Comparison of ENCODE assay signal across 9 cellular contexts in the genomic region with DNA sequence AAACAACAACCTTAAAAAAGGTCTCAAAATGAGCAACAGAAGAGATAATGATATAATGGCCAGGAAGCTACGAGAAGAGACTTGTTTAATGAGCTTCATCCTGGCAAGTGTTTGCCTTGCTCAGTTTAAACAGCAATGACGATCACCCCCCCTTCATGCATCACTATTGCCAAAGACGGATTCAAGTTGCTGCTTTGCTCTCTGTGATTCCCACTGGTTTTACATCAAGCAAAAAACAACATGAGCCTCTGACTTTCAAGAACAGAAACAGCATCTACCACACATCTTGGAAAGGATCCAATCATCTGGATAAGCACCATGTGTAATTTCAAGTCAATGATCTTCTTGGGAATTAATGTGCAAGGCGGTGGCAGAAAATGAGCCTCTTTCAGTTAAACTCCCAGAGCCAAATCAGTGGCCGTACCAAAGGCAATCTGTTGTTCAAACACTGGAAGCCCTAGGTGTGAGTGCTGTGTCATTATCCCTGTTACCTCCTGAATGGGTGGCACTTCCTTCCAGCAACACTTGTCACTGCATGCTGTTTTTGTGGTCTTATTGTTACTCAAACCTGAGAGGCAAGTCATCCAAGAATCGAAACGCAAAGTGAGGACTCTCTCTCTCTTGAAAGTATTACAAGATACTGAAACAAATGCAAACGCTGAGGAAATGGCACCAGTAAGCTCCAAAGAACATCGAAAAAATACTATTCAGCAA.
DNase-seq lines count a peak whose midpoint lies in the region; ATAC-seq and TF ChIP-seq lines count a peak whose summit lies in the region.
"Had no signal": no experiment of that assay in that cellular context is flagged by ENCODE, and none has a peak within 500 bp of the region (broad histone marks: within the 10 kb centered on the region; RNA-seq: fewer than 3 reads in every experiment).

No MANE protein-coding gene starts in this region.

- H3K9me3 ChIP-seq in A673 (ENCODE audit: low read depth, low read length, poor library complexity, severe bottlenecking) = no peaks in the 10 kb centered on the region
- H3K9me3 ChIP-seq: pancreas had no signal

- intact Hi-C loops in A673 (cut with micrococcal nuclease; ENCODE audit: unreplicated experiment) (no loop called here), posterior cingulate gyrus (cut with DNase I) (no loop called here)

- no peaks in the 10 kb centered on the region for H3K27me3 Mint-ChIP-seq in activated T-helper 17 cell treated with anti-CD3 and anti-CD28 coated beads, Interleukin-2, amount 50 U/mL, for 72 hours

- peak; percentile 58 for ATAC-seq in GM19397 (IDR thresholded peaks at IDR 0.05; ENCODE audit: unreplicated experiment)
- ATAC-seq in activated T-helper 17 cell treated with anti-CD3 and anti-CD28 coated beads, Interleukin-2, amount 50 U/mL, for 72 hours (replicated peaks) = peak; percentile 99

- H3K9me3 Mint-ChIP-seq in activated T-helper 17 cell treated with anti-CD3 and anti-CD28 coated beads, Interleukin-2, amount 50 U/mL, for 72 hours = no peaks in the 10 kb centered on the region

- H3K36me3 ChIP-seq in A673 (ENCODE audit: insufficient read depth, low read length, poor library complexity, severe bottlenecking) = no peaks in the 10 kb centered on the region
- H3K36me3 ChIP-seq: pancreas had no signal

- peak; percentile 52 for DNase-seq in A673 (ENCODE audit: low spot score)
- DNase-seq in NCI-H1417 (lab: John Stamatoyannopoulos, UW) = peak; percentile 61 to 90 (median 74)
- DNase-seq in retinal pigment epithelial cell (ENCODE audit: low read depth) = peak; percentile 39
- DNase-seq in GM03348 (ENCODE audit: low spot score) = no peak
- DNase-seq in C1 segment of cervical spinal cord (lab: John Stamatoyannopoulos, UW) = no peak
- no peak for DNase-seq in posterior cingulate gyrus
- DNase-seq: pancreas had no signal

- no TSS peak for BruUV-seq in A673 (replicated peaks; lab: Mats Ljungman, UMichigan)

- peaks cover 45% of the 10 kb centered on the region for H3K36me3 Mint-ChIP-seq in activated T-helper 17 cell treated with anti-CD3 and anti-CD28 coated beads, Interleukin-2, amount 50 U/mL, for 72 hours (ENCODE audit: low read depth)

- TF ChIP-seq CTCF in A673 (conservative IDR thresholded peaks at IDR 0.05; ENCODE audit: low read depth, low read length) (no peak), retinal pigment epithelial cell (conservative IDR thresholded peaks at IDR 0.05; ENCODE audit: low read depth, low read length) (no peak)

- POLR2A ChIA-PET in A673 (lab: Charles Lee; ENCODE audit: low non-redundant PET) = interaction anchor here (0.6 kb wide), 1 partner anchor 73 kb away, joined by 5 read pairs; no protein-coding TSS in a partner anchor

- peaks cover 51% of the 10 kb centered on the region for H3K4me1 ChIP-seq in A673 (ENCODE audit: insufficient read depth, low read length, poor library complexity, severe bottlenecking)

- CTCF ChIA-PET in A673 (lab: Charles Lee) = no interaction called here

- H3K27me3 ChIP-seq in A673 (replicated peaks; ENCODE audit: insufficient read depth, low read depth, low read length, poor library complexity) = no peaks in the 10 kb centered on the region
- H3K27me3 ChIP-seq: pancreas had no signal

- H3K4me3 Mint-ChIP-seq in activated T-helper 17 cell treated with anti-CD3 and anti-CD28 coated beads, Interleukin-2, amount 50 U/mL, for 72 hours = peak overlapping the region; percentile 53

- H3K27ac Mint-ChIP-seq in activated T-helper 17 cell treated with anti-CD3 and anti-CD28 coated beads, Interleukin-2, amount 50 U/mL, for 72 hours = peak overlapping the region; percentile 70

- H3K4me1 Mint-ChIP-seq in activated T-helper 17 cell treated with anti-CD3 and anti-CD28 coated beads, Interleukin-2, amount 50 U/mL, for 72 hours = peaks cover 24% of the 10 kb centered on the region

- H3K4me3 ChIP-seq in A673 (ENCODE audit: low read depth, low read length, poor library complexity, severe bottlenecking) (no peak overlapping the region), retinal pigment epithelial cell (ENCODE audit: low read length) (no peak overlapping the region)
- H3K4me3 ChIP-seq: pancreas had no signal

- H3K27ac ChIP-seq in A673 (ENCODE audit: low read depth, low read length, poor library complexity, severe bottlenecking) = peak overlapping the region; percentile 29
- H3K27ac ChIP-seq: pancreas had no signal

Comparison
In these comparisons a context has a peak if more than half of its experiments do, and no peak if none do; other contexts are left out.
1. DNase-seq: peak in A673 (single experiment), NCI-H1417 (3 of 3) and retinal pigment epithelial cell (single experiment); none in GM03348 (single experiment), C1 segment of cervical spinal cord (0 of 14) and posterior cingulate gyrus (0 of 10).